In genomic region chr12:112012775-112013600, GRCh38 we compare ENCODE assay signal across 8 cellular contexts. TPM values are rescaled to one million over a fixed set of nuclear protein-coding genes. Genes with fewer than 3 reads are reported as not detected.
A peak's percentile ranks its signal among the peaks of the same experiment; 100 is the strongest.
DNase-seq lines count a peak whose midpoint lies in the region; ATAC-seq and TF ChIP-seq lines count a peak whose summit lies in the region.

Gene ERP29 (plus strand): TSS chr12:112013426. CDS start chr12:112013466, 40 bp downstream.
Gene TMEM116 (minus strand): TSS chr12:112013165. CDS start chr12:112005270, 7,895 bp downstream.

- WGBS in testis, 2 donors, result 0% methylated on average over 52 to 67 of the region's 67 CpGs

- H3K4me1 ChIP-seq in testis, result peaks cover 26% of the 10 kb centered on the region

- H3K9me3 ChIP-seq in SK-N-MC (ENCODE audit: low read depth, low read length), result no peaks in the 10 kb centered on the region
- H3K9me3 ChIP-seq in testis, result no peaks in the 10 kb centered on the region

- no peaks in the 10 kb centered on the region for H3K9me3 Mint-ChIP-seq in HFFc6

- H3K27me3 Mint-ChIP-seq in HFFc6 (ENCODE audit: insufficient read depth), result peaks cover 3% of the 10 kb centered on the region

- ATAC-seq in omental fat pad (ENCODE audit: low FRiP score), result peak; percentile 96

- intact Hi-C loops in testis (cut with DNase I; ENCODE audit: low total_unique reads), result no loop called here

- H3K4me1 Mint-ChIP-seq in HFFc6 (ENCODE audit: low read depth), result peaks cover 42% of the 10 kb centered on the region

- peak within 1 kb of the TSS; percentile 97 for H3K27ac Mint-ChIP-seq in HFFc6

- H3K27me3 ChIP-seq in testis, result no peaks in the 10 kb centered on the region

- peak within 1 kb of the TSS; percentile 100 for H3K9ac ChIP-seq in SK-N-MC (ENCODE audit: insufficient read length)

- peaks cover 31% of the 10 kb centered on the region for H3K36me3 ChIP-seq in SK-N-MC (ENCODE audit: insufficient read depth, low read length)
- no peaks in the 10 kb centered on the region for H3K36me3 ChIP-seq in testis (ENCODE audit: low read depth, missing control alignments)

- DNase-seq in HFFc6, result peak; percentile 97
- DNase-seq in NB4 (ENCODE audit: low read depth), result peak; percentile 100
- DNase-seq in SK-N-MC (ENCODE audit: low read depth, low spot score), result peak; percentile 95
- DNase-seq in activated naive CD4-positive, alpha-beta T cell treated with anti-CD3 and anti-CD28 coated beads, Interleukin-2, amount 50 U/mL, for 16 hours, result peak; percentile 100
- peak; percentile 72 for DNase-seq in glomerular endothelial cell (ENCODE audit: extremely low read depth, low read depth, low spot score)
- DNase-seq in omental fat pad (ENCODE audit: low spot score), result peak; percentile 99
- DNase-seq in testis, result peak; percentile 99

- H3K27ac ChIP-seq in SK-N-MC, result peak within 1 kb of the TSS; percentile 93
- peak within 1 kb of the TSS; percentile 92 to 96 for H3K27ac ChIP-seq in testis

- TF ChIP-seq CTCF in HFFc6 (IDR thresholded peaks at IDR 0.05) (peak; percentile 74), NB4 (IDR thresholded peaks at IDR 0.05; ENCODE audit: low read depth, low read length) (peak; percentile 40), omental fat pad (IDR thresholded peaks at IDR 0.05) (peak in 1 of 3 donors; percentile 47), testis (IDR thresholded peaks at IDR 0.05) (peak; percentile 41 to 67 (median 65))

- H3K4me3 ChIP-seq in GM08714 (ENCODE audit: low read length) (peak within 1 kb of the TSS; percentile 86), NB4 (ENCODE audit: low read depth, low read length) (peak within 1 kb of the TSS; percentile 89), SK-N-MC (peak within 1 kb of the TSS; percentile 99), testis (peak within 1 kb of the TSS; percentile 89 to 96)

- H3K4me3 Mint-ChIP-seq in HFFc6, result peak within 1 kb of the TSS; percentile 94

- TF ChIP-seq POLR2A in NB4 (IDR thresholded peaks at IDR 0.05; ENCODE audit: extremely low read depth, insufficient read length), result peak; percentile 97
- TF ChIP-seq POLR2A in testis (IDR thresholded peaks at IDR 0.05), result peak; percentile 21

- H3K36me3 Mint-ChIP-seq in HFFc6 (ENCODE audit: low read depth), result peaks cover 32% of the 10 kb centered on the region

RNA-seq across cellular contexts. Expression of gene ERP29, which starts in this region (rescaled TPM):
- total RNA-seq in HFFc6 (2021; fragmentation: NEBNext Ultra II Directional; extraction: Animal tissue kit (Norgen Biotek cat#: 25700)), result 10 to 100 TPM; 84.2 to 94.7 (median 88.4) TPM
- 56.3 and 57.6 TPM in 2 replicates for total RNA-seq in glomerular endothelial cell
- 10 to 100 TPM; 28.6 to 39.7 (median 32.3) TPM for total RNA-seq in omental fat pad
- 10 to 100 TPM; 76.5 to 85.1 TPM for total RNA-seq in testis
- 129 TPM for polyA plus RNA-seq in testis (ENCODE audit: insufficient read depth, low read depth, low replicate concordance)

RNA-seq across cellular contexts. Expression of gene TMEM116, which starts in this region (rescaled TPM):
- total RNA-seq in HFFc6 (2021; fragmentation: NEBNext Ultra II Directional; extraction: Animal tissue kit (Norgen Biotek cat#: 25700)), result 1 to 10 TPM; 3.9 to 5.5 (median 4.8) TPM
- total RNA-seq in glomerular endothelial cell (3.3 and 3.6 TPM in 2 replicates), omental fat pad (1 to 10 TPM; 5.4 to 9.2 (median 6.6) TPM), testis (10 to 100 TPM; 38.5 to 48.0 TPM)
- polyA plus RNA-seq in testis (ENCODE audit: insufficient read depth, low read depth, low replicate concordance), result 106 TPM

Comparison
In these comparisons a context has a peak if more than half of its experiments do, and no peak if none do; other contexts are left out.
1. Peak in every context shown above with its lines: DNase-seq, ATAC-seq, H3K4me3 ChIP-seq and H3K27ac ChIP-seq.